ENCODE assay signal across 8 cellular contexts in genomic region chr2:105454801-105455485, GRCh38. TPM values are rescaled to one million over a fixed set of nuclear protein-coding genes. Genes with fewer than 3 reads are reported as not detected.
A peak's percentile ranks its signal among the peaks of the same experiment; 100 is the strongest.
DNase-seq lines count a peak whose midpoint lies in the region; ATAC-seq and TF ChIP-seq lines count a peak whose summit lies in the region.

No MANE protein-coding gene starts in this region.

- H3K27ac Mint-ChIP-seq in activated naive CD4-positive, alpha-beta T cell treated with anti-CD3 and anti-CD28 coated beads, Interleukin-2, amount 10 ng/mL, durations not matched to agents 7 days and 5 days, result no peak overlapping the region
- no peak overlapping the region for H3K27ac Mint-ChIP-seq in effector memory CD8-positive, alpha-beta T cell

- H3K36me3 ChIP-seq in Panc1 (ENCODE audit: control insufficient read depth, insufficient read depth, low read length), result no peaks in the 10 kb centered on the region
- no peaks in the 10 kb centered on the region for H3K36me3 ChIP-seq in esophagus squamous epithelium

- in situ Hi-C loops in Panc1 (cut with HindIII; ENCODE audit: low pct_unique_long_range_greater_than_20kb, low sequenced_read_pairs), result no loop called here

- H3K27me3 Mint-ChIP-seq in activated naive CD4-positive, alpha-beta T cell treated with anti-CD3 and anti-CD28 coated beads, Interleukin-2, amount 10 ng/mL, durations not matched to agents 7 days and 5 days, result peaks cover 8% of the 10 kb centered on the region
- H3K27me3 Mint-ChIP-seq in effector memory CD8-positive, alpha-beta T cell, result peaks cover 38 to 57% of the 10 kb centered on the region in 2 donors

- CTCF ChIA-PET in activated naive CD4-positive, alpha-beta T cell treated with anti-CD3 and anti-CD28 coated beads, Interleukin-2, amount 10 ng/mL, durations not matched to agents 7 days and 5 days (lab: Charles Lee), result interaction anchor here (1.3 kb wide), 1 partner anchor 12 kb away, joined by 3 read pairs; no protein-coding TSS in a partner anchor
- CTCF ChIA-PET in Panc1 (lab: Charles Lee), result interaction anchor here (0.7 kb wide), 1 partner anchor 66 kb away, joined by 10 read pairs; no protein-coding TSS in a partner anchor

- no peaks in the 10 kb centered on the region; the same call in 1 of the 2 replicates for H3K9me3 ChIP-seq in Panc1 (ENCODE audit: control insufficient read depth, insufficient read depth, low read depth, low read length)
- no peaks in the 10 kb centered on the region for H3K9me3 ChIP-seq in esophagus squamous epithelium

- peak; percentile 40 for DNase-seq in activated naive CD4-positive, alpha-beta T cell treated with anti-CD3 and anti-CD28 coated beads, Interleukin-2, amount 10 ng/mL, durations not matched to agents 7 days and 5 days
- DNase-seq in activated naive CD4-positive, alpha-beta T cell (lab: John Stamatoyannopoulos, UW), result no peak
- DNase-seq in Panc1 (ENCODE audit: low read depth, low spot score) (peak; percentile 82), esophagus squamous epithelium (lab: John Stamatoyannopoulos, UW) (no peak), posterior vena cava (ENCODE audit: low spot score) (peak; percentile 87), 8988T (no peak)
- no peak for DNase-seq in effector memory CD8-positive, alpha-beta T cell
- no peak for DNase-seq in activated CD8-positive, alpha-beta memory T cell treated with anti-CD3 and anti-CD28 coated beads for 24 hours

- POLR2A ChIA-PET in Panc1 (lab: Charles Lee), result interaction anchor here (0.7 kb wide), 1 partner anchor 65 kb away, joined by 3 read pairs; no protein-coding TSS in a partner anchor

- peak overlapping the region in 1 of 2 experiments; percentile 7; a peak in 1 of 4 replicates for H3K4me3 ChIP-seq in Panc1 (ENCODE audit: low read depth in 2 of 2, low read length in 2 of 2)
- H3K4me3 ChIP-seq in esophagus squamous epithelium, result no peak overlapping the region

- H3K27me3 ChIP-seq in Panc1 (ENCODE audit: control insufficient read depth, insufficient read depth, low read length), result no peaks in the 10 kb centered on the region
- H3K27me3 ChIP-seq in esophagus squamous epithelium, result peaks cover 0 to 3% (median 0%) of the 10 kb centered on the region in 4 donors

- no peaks in the 10 kb centered on the region for H3K36me3 Mint-ChIP-seq in activated naive CD4-positive, alpha-beta T cell treated with anti-CD3 and anti-CD28 coated beads, Interleukin-2, amount 10 ng/mL, durations not matched to agents 7 days and 5 days
- no peaks in the 10 kb centered on the region for H3K36me3 Mint-ChIP-seq in effector memory CD8-positive, alpha-beta T cell (ENCODE audit: insufficient read depth)

- no peak overlapping the region for H3K4me3 Mint-ChIP-seq in activated naive CD4-positive, alpha-beta T cell treated with anti-CD3 and anti-CD28 coated beads, Interleukin-2, amount 10 ng/mL, durations not matched to agents 7 days and 5 days
- H3K4me3 Mint-ChIP-seq in effector memory CD8-positive, alpha-beta T cell, result no peak overlapping the region

- H3K4me1 Mint-ChIP-seq in activated naive CD4-positive, alpha-beta T cell treated with anti-CD3 and anti-CD28 coated beads, Interleukin-2, amount 10 ng/mL, durations not matched to agents 7 days and 5 days, result no peaks in the 10 kb centered on the region
- no peaks in the 10 kb centered on the region for H3K4me1 Mint-ChIP-seq in effector memory CD8-positive, alpha-beta T cell (ENCODE audit: low read depth in 2 of 2)

- 33 to 42% methylated on average over 5 to 6 of the region's 6 CpGs for WGBS in esophagus squamous epithelium, 2 donors

- peaks cover 44% of the 10 kb centered on the region for H3K4me1 ChIP-seq in Panc1 (ENCODE audit: control insufficient read depth, insufficient read depth, low read length)
- H3K4me1 ChIP-seq in esophagus squamous epithelium, result peaks cover 0 to 16% (median 15%) of the 10 kb centered on the region in 3 donors

- BruUV-seq in Panc1 (replicated peaks; lab: Mats Ljungman, UMichigan), result TSS peak; percentile 99

- peak; percentile 73 for TF ChIP-seq CTCF in Panc1 (IDR thresholded peaks at IDR 0.05)
- TF ChIP-seq CTCF in esophagus squamous epithelium (IDR thresholded peaks at IDR 0.05), result peak in 4 of 6 experiments; percentile 9 to 31 (median 13)

- peak overlapping the region; percentile 95 for H3K27ac ChIP-seq in Panc1 (ENCODE audit: low read length)
- peak overlapping the region; percentile 12 to 76 (median 36) for H3K27ac ChIP-seq in esophagus squamous epithelium

- intact Hi-C loops in Panc1 (cut with micrococcal nuclease; ENCODE audit: unreplicated experiment), result loop anchor here (2.0 to 5.0 kb wide), 2 partner anchors 53 to 66 kb away; no protein-coding TSS in a partner anchor
- intact Hi-C loops in esophagus squamous epithelium (cut with DNase I), result no loop called here
- intact Hi-C loops in posterior vena cava (cut with DNase I), result no loop called here

- no peak for TF ChIP-seq POLR2A in esophagus squamous epithelium (IDR thresholded peaks at IDR 0.05)

- H3K9me3 Mint-ChIP-seq in activated naive CD4-positive, alpha-beta T cell treated with anti-CD3 and anti-CD28 coated beads, Interleukin-2, amount 10 ng/mL, durations not matched to agents 7 days and 5 days, result no peaks in the 10 kb centered on the region
- H3K9me3 Mint-ChIP-seq in effector memory CD8-positive, alpha-beta T cell, result peaks cover 0 to 2% of the 10 kb centered on the region in 2 donors

- peak; percentile 78 for ATAC-seq in Panc1
- no peak for ATAC-seq in effector memory CD8-positive, alpha-beta T cell (replicated peaks)

RNA-seq across cellular contexts. Expression of gene FHL2, which starts 56.1 kb away (rescaled TPM):
- 378 TPM for total RNA-seq in Panc1 (2021; ENCODE audit: unreplicated experiment)
- 411 TPM for polyA plus RNA-seq in Panc1 (2012; ENCODE audit: insufficient read length)
- 10 to 100 TPM; 46.1 to 89.1 (median 54.7) TPM for total RNA-seq in esophagus squamous epithelium
- total RNA-seq in posterior vena cava, result 100 to 1,000 TPM; 119 to 126 TPM

Comparison
In these comparisons a context has a peak if more than half of its experiments do, and no peak if none do; other contexts are left out.
1. DNase-seq: peak in activated naive CD4-positive, alpha-beta T cell treated with anti-CD3 and anti-CD28 coated beads, Interleukin-2, amount 10 ng/mL, durations not matched to agents 7 days and 5 days (single experiment), Panc1 (single experiment) and posterior vena cava (single experiment); none in activated naive CD4-positive, alpha-beta T cell (0 of 4), esophagus squamous epithelium (single experiment), effector memory CD8-positive, alpha-beta T cell (0 of 3), activated CD8-positive, alpha-beta memory T cell treated with anti-CD3 and anti-CD28 coated beads for 24 hours (single experiment) and 8988T (single experiment).